Comparison of ENCODE assay signal across 1 cellular context in the genomic region with DNA sequence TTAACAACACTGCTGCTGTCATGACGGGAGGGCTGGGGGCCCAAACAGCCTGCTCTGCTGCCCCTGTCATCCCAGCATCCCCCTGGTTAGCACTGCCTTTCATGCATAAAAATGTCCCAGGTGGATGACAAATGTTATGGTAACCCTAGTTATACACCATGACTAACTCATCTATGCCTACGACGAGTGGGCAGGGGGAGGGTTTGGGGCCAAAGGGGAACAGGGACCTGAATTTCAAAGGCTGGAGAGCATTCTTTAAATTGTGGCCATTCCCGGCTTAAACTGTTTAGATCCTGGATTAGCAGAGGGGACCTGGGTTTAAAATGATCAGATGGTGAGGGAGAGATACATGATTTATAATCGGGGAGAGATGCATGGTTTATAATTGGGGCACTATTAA.
TF ChIP-seq lines count a peak whose summit lies in the region.

No MANE protein-coding gene starts in this region.

TF ChIP-seq in GM23338, 12 proteins besides CTCF, POLR2A, EP300 and RAD21 (continued from another document):
- TF ChIP-seq, protein P1, sequence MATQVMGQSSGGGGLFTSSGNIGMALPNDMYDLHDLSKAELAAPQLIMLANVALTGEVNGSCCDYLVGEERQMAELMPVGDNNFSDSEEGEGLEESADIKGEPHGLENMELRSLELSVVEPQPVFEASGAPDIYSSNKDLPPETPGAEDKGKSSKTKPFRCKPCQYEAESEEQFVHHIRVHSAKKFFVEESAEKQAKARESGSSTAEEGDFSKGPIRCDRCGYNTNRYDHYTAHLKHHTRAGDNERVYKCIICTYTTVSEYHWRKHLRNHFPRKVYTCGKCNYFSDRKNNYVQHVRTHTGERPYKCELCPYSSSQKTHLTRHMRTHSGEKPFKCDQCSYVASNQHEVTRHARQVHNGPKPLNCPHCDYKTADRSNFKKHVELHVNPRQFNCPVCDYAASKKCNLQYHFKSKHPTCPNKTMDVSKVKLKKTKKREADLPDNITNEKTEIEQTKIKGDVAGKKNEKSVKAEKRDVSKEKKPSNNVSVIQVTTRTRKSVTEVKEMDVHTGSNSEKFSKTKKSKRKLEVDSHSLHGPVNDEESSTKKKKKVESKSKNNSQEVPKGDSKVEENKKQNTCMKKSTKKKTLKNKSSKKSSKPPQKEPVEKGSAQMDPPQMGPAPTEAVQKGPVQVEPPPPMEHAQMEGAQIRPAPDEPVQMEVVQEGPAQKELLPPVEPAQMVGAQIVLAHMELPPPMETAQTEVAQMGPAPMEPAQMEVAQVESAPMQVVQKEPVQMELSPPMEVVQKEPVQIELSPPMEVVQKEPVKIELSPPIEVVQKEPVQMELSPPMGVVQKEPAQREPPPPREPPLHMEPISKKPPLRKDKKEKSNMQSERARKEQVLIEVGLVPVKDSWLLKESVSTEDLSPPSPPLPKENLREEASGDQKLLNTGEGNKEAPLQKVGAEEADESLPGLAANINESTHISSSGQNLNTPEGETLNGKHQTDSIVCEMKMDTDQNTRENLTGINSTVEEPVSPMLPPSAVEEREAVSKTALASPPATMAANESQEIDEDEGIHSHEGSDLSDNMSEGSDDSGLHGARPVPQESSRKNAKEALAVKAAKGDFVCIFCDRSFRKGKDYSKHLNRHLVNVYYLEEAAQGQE (IDR thresholded peaks at IDR 0.05; ENCODE audit: unreplicated experiment) = no peak
- TF ChIP-seq ZNF331 (CRISPR knock-in tag; IDR thresholded peaks at IDR 0.05; ENCODE audit: low read depth) (no peak), EZH2phosphoT487 (IDR thresholded peaks at IDR 0.05; ENCODE audit: unreplicated experiment) (no peak), ZNF114 (CRISPR knock-in tag; IDR thresholded peaks at IDR 0.05) (no peak)
- TF ChIP-seq, protein P2, sequence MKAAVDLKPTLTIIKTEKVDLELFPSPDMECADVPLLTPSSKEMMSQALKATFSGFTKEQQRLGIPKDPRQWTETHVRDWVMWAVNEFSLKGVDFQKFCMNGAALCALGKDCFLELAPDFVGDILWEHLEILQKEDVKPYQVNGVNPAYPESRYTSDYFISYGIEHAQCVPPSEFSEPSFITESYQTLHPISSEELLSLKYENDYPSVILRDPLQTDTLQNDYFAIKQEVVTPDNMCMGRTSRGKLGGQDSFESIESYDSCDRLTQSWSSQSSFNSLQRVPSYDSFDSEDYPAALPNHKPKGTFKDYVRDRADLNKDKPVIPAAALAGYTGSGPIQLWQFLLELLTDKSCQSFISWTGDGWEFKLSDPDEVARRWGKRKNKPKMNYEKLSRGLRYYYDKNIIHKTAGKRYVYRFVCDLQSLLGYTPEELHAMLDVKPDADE (IDR thresholded peaks at IDR 0.05) = no peak
